ENCODE assay signal across 16 cellular contexts in the genomic region with DNA sequence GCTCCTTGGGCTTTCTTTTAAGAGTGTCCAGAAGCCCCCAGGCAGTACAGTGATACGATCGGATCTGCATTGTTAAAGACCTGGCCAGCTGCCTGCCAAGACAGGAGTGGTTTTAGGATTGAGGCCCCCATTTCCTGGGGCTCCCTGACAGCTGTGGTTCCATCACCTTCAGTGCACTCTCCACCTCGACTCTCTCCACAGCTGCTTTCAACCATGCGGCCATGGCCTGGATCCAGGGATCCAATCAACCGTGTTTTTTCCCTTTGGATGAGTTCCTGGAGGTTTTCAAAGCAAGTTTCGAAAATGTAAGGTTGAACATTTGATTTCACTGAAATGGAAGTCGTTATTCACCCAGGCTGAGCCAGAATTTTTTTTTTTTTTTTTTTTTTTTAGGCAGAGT.
DNase-seq lines count a peak whose midpoint lies in the region; ATAC-seq, FAIRE-seq and TF ChIP-seq lines count a peak whose summit lies in the region.
"Had no signal": no experiment of that assay in that cellular context is flagged by ENCODE, and none has a peak within 500 bp of the region (broad histone marks: within the 10 kb centered on the region; RNA-seq: fewer than 3 reads in every experiment).

No MANE protein-coding gene starts in this region.

- no peaks in the 10 kb centered on the region for H3K4me1 Mint-ChIP-seq in CD8-positive, alpha-beta memory T cell
- peaks cover 3% of the 10 kb centered on the region for H3K4me1 Mint-ChIP-seq in progenitor cell of endocrine pancreas (ENCODE audit: low read depth)

- no peak overlapping the region for H3K9ac ChIP-seq in HepG2 (ENCODE audit: insufficient read depth, low read depth, low read length)

- ATAC-seq in Right ventricle myocardium inferior, result no peak
- no peak for ATAC-seq in left cardiac atrium
- ATAC-seq in HepG2, result no peak
- ATAC-seq: effector memory CD8-positive, alpha-beta T cell; K562 had no signal

- H3K4me3 Mint-ChIP-seq in CD8-positive, alpha-beta memory T cell, result no peak overlapping the region
- H3K4me3 Mint-ChIP-seq in progenitor cell of endocrine pancreas (ENCODE audit: low read depth), result no peak overlapping the region
- H3K4me3 Mint-ChIP-seq: effector memory CD8-positive, alpha-beta T cell; naive thymus-derived CD4-positive, alpha-beta T cell; stimulated activated naive CD8-positive, alpha-beta T cell treated with anti-CD3 and anti-CD28 coated beads, Interleukin-15, Interleukin-2, amounts not matched to agents 100 ng/mL and 50 ng/mL, for 24 hours had no signal

- H3K27ac ChIP-seq in HepG2 (ENCODE audit: extremely low read length, insufficient read depth, low read length) (no peak overlapping the region), thyroid gland (peak overlapping the region; percentile 86 to 97 (median 91))
- H3K27ac ChIP-seq in CD8-positive, alpha-beta memory T cell (ENCODE audit: low read depth, low read length), result no peak overlapping the region

- POLR2A ChIA-PET in HepG2 (lab: Yijun Ruan, JAX), result no interaction called here
- POLR2A ChIA-PET in CD8-positive, alpha-beta memory T cell (lab: Charles Lee), result no interaction called here

- H3K4me3 ChIP-seq in astrocyte of the spinal cord (ENCODE audit: low read depth, low read length) (no peak overlapping the region), HepG2 (replicated peaks in 1 of 3; ENCODE audit: insufficient read depth in 1 of 3, low read depth in 2 of 3, low read length in 3 of 3) (no peak overlapping the region), thyroid gland (replicated peaks in 1 of 3) (no peak overlapping the region)
- H3K4me3 ChIP-seq in CD8-positive, alpha-beta memory T cell (ENCODE audit: low read length), result no peak overlapping the region
- H3K4me3 ChIP-seq: HAP-1, K562 had no signal

- H3K27me3 ChIP-seq in HepG2 (ENCODE audit: control insufficient read depth in 1 of 2, insufficient read depth in 2 of 2, low read length in 2 of 2) (no peaks in the 10 kb centered on the region), thyroid gland (no peaks in the 10 kb centered on the region)
- H3K27me3 ChIP-seq in CD8-positive, alpha-beta memory T cell (ENCODE audit: insufficient read depth, low read length, poor library complexity, severe bottlenecking), result no peaks in the 10 kb centered on the region

- TF ChIP-seq EP300 in HepG2 (IDR thresholded peaks at IDR 0.05; ENCODE audit: low read depth in 2 of 2, low read length in 2 of 2), result no peak
- TF ChIP-seq EP300 in HepG2 (CRISPR knock-in tag; IDR thresholded peaks at IDR 0.05; ENCODE audit: borderline replicate concordance), result no peak

- H3K9me3 ChIP-seq in HepG2 (ENCODE audit: low read length) (no peaks in the 10 kb centered on the region), thyroid gland (no peaks in the 10 kb centered on the region)
- no peaks in the 10 kb centered on the region for H3K9me3 ChIP-seq in CD8-positive, alpha-beta memory T cell (ENCODE audit: low read length)

- TF ChIP-seq POLR2A in HepG2 (IDR thresholded peaks at IDR 0.05; ENCODE audit: insufficient read depth in 1 of 2, low read depth in 2 of 2, low read length in 2 of 2) (no peak), thyroid gland (IDR thresholded peaks at IDR 0.05) (no peak)

- CTCF ChIA-PET in HepG2 (lab: Yijun Ruan, JAX; ENCODE audit: low intra/inter-chr PET ratio, low total read pairs), result no interaction called here
- CTCF ChIA-PET in CD8-positive, alpha-beta memory T cell (lab: Charles Lee), result no interaction called here

- H3K36me3 ChIP-seq in HepG2 (replicated peaks in 1 of 2; ENCODE audit: control insufficient read depth in 1 of 2, insufficient read depth in 2 of 2, low read length in 2 of 2), result peaks cover 22 to 42% of the 10 kb centered on the region in 2 experiments; a peak in 4 of 5 replicates
- H3K36me3 ChIP-seq in thyroid gland, result peaks cover 0 to 3% of the 10 kb centered on the region in 2 donors
- H3K36me3 ChIP-seq in CD8-positive, alpha-beta memory T cell (ENCODE audit: insufficient read depth, low read length), result no peaks in the 10 kb centered on the region
- H3K36me3 ChIP-seq: HAP-1 had no signal

- peaks cover 7% of the 10 kb centered on the region for H4K20me1 ChIP-seq in HepG2 (ENCODE audit: insufficient read depth, low read length)

- intact Hi-C loops in Right ventricle myocardium inferior (cut with DNase I) (no loop called here), left cardiac atrium (cut with DNase I) (loop anchor here in 1 of 2 donors (10.0 kb wide), 1 partner anchor 87 kb away; no protein-coding TSS in a partner anchor), HepG2 (cut with micrococcal nuclease; ENCODE audit: unreplicated experiment) (loop anchor here (10.0 kb wide), 1 partner anchor 117 kb away; no protein-coding TSS in a partner anchor), thyroid gland (cut with DNase I) (no loop called here)

- no peak overlapping the region for H2AFZ ChIP-seq in HepG2 (ENCODE audit: low read length)

- H3K4me2 ChIP-seq in HepG2 (ENCODE audit: low read depth, low read length), result no peak overlapping the region

- H3K79me2 ChIP-seq in HepG2 (ENCODE audit: insufficient read depth, low read length), result peaks cover 3% of the 10 kb centered on the region

- no peak overlapping the region for H3K27ac Mint-ChIP-seq in CD8-positive, alpha-beta memory T cell
- no peak overlapping the region for H3K27ac Mint-ChIP-seq in progenitor cell of endocrine pancreas
- H3K27ac Mint-ChIP-seq: effector memory CD8-positive, alpha-beta T cell; naive thymus-derived CD4-positive, alpha-beta T cell; stimulated activated naive CD8-positive, alpha-beta T cell treated with anti-CD3 and anti-CD28 coated beads, Interleukin-15, Interleukin-2, amounts not matched to agents 100 ng/mL and 50 ng/mL, for 24 hours had no signal

- BruUV-seq in HepG2 (replicated peaks; lab: Mats Ljungman, UMichigan), result TSS peak; percentile 6

- 91% methylated on average over 7 of the region's 7 CpGs for WGBS in HepG2 (ENCODE audit: low lambda C conversion rate)
- WGBS in thyroid gland, 2 donors, result 12 to 19% methylated on average over 7 of the region's 7 CpGs

- H3K4me1 ChIP-seq in HepG2 (ENCODE audit: insufficient read depth, low read length) (peaks cover 31% of the 10 kb centered on the region), thyroid gland (peaks cover 26 to 44% of the 10 kb centered on the region in 2 donors)
- H3K4me1 ChIP-seq in CD8-positive, alpha-beta memory T cell (ENCODE audit: insufficient read depth, low read length), result no peaks in the 10 kb centered on the region
- H3K4me1 ChIP-seq: HAP-1 had no signal

- in situ Hi-C loops in astrocyte of the spinal cord (cut with HindIII; ENCODE audit: low sequenced_read_pairs) (no loop called here), HepG2 (cut with HindIII; ENCODE audit: extremely low pct_ligation_motif_present, low pct_unique_long_range_greater_than_20kb) (no loop called here)

- DNase-seq in Right ventricle myocardium inferior (ENCODE audit: missing footprints) (peak; percentile 34), left cardiac atrium (no peak), astrocyte of the spinal cord (ENCODE audit: low read depth, low spot score) (peak; percentile 76), HepG2 (ENCODE audit: low spot score) (no peak), thyroid gland (peak; percentile 84 to 91), progenitor cell of endocrine pancreas (ENCODE audit: low spot score, unreplicated experiment) (no peak), NCI-H82 treated with DMSO at 0.1 percent for 48 hours (lab: John Stamatoyannopoulos, UW; ENCODE audit: unreplicated experiment) (no peak)
- no peak for DNase-seq in CD8-positive, alpha-beta memory T cell
- DNase-seq: activated effector memory CD4-positive, alpha-beta T cell treated with anti-CD3 and anti-CD28 coated beads, Interleukin-2, amount 50 U/mL, for 16 hours; effector memory CD8-positive, alpha-beta T cell; naive thymus-derived CD4-positive, alpha-beta T cell; NCI-H187 treated with DMSO at 0.1 percent for 48 hours had no signal

- H3K9me3 Mint-ChIP-seq in CD8-positive, alpha-beta memory T cell, result peaks cover 0 to 8% (median 2%) of the 10 kb centered on the region in 5 donors
- peaks cover 8% of the 10 kb centered on the region for H3K9me3 Mint-ChIP-seq in progenitor cell of endocrine pancreas (ENCODE audit: low read depth)

- no peak for TF ChIP-seq RAD21 in HepG2 (CRISPR knock-in tag; IDR thresholded peaks at IDR 0.05)

- TF ChIP-seq CTCF in astrocyte of the spinal cord (IDR thresholded peaks at IDR 0.05; ENCODE audit: low read depth, low read length) (no peak), HepG2 (CRISPR knock-in tag; IDR thresholded peaks at IDR 0.05) (no peak), thyroid gland (IDR thresholded peaks at IDR 0.05) (no peak), progenitor cell of endocrine pancreas (IDR thresholded peaks at IDR 0.05; ENCODE audit: unreplicated experiment) (no peak)

- no peak for FAIRE-seq in HepG2 (lab: Jason Lieb, UNC)
- FAIRE-seq: A204.1, K562 had no signal

- H3K27me3 Mint-ChIP-seq in CD8-positive, alpha-beta memory T cell, result peaks cover 8% of the 10 kb centered on the region in 2 donors
- H3K27me3 Mint-ChIP-seq in progenitor cell of endocrine pancreas, result no peaks in the 10 kb centered on the region
- H3K27me3 Mint-ChIP-seq: stimulated activated naive CD8-positive, alpha-beta T cell treated with anti-CD3 and anti-CD28 coated beads, Interleukin-15, Interleukin-2, amounts not matched to agents 100 ng/mL and 50 ng/mL, for 24 hours had no signal

- H3K36me3 Mint-ChIP-seq in CD8-positive, alpha-beta memory T cell, result no peaks in the 10 kb centered on the region
- H3K36me3 Mint-ChIP-seq in progenitor cell of endocrine pancreas (ENCODE audit: insufficient read depth), result peaks cover 28% of the 10 kb centered on the region

TF ChIP-seq in HepG2, 621 proteins besides CTCF, POLR2A, EP300 and RAD21:
- TF ChIP-seq, protein P1, sequence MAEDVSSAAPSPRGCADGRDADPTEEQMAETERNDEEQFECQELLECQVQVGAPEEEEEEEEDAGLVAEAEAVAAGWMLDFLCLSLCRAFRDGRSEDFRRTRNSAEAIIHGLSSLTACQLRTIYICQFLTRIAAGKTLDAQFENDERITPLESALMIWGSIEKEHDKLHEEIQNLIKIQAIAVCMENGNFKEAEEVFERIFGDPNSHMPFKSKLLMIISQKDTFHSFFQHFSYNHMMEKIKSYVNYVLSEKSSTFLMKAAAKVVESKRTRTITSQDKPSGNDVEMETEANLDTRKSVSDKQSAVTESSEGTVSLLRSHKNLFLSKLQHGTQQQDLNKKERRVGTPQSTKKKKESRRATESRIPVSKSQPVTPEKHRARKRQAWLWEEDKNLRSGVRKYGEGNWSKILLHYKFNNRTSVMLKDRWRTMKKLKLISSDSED (CRISPR knock-in tag; IDR thresholded peaks at IDR 0.05), result no peak
- TF ChIP-seq ZNF672 (CRISPR knock-in tag; IDR thresholded peaks at IDR 0.05) (no peak), AGO2 (optimal IDR thresholded peaks at IDR 0.05; ENCODE audit: low read depth, low read length) (no peak), YEATS4 (CRISPR knock-in tag; IDR thresholded peaks at IDR 0.05; ENCODE audit: borderline replicate concordance) (no peak)

Comparison
In these comparisons a context has a peak if more than half of its experiments do, and no peak if none do; other contexts are left out.
1. DNase-seq: peak in Right ventricle myocardium inferior (single experiment), astrocyte of the spinal cord (single experiment) and thyroid gland (2 of 2); none in left cardiac atrium (single experiment), HepG2 (single experiment), CD8-positive, alpha-beta memory T cell (0 of 5), progenitor cell of endocrine pancreas (single experiment) and NCI-H82 treated with DMSO at 0.1 percent for 48 hours (single experiment).
2. H3K27ac ChIP-seq: peak in thyroid gland (3 of 3); none in HepG2 (single experiment) and CD8-positive, alpha-beta memory T cell (single experiment).